In genomic region chr14:37056473-37056872, GRCh38 we compare ENCODE assay signal across 16 cellular contexts.
A peak's percentile ranks its signal among the peaks of the same experiment; 100 is the strongest.
DNase-seq lines count a peak whose midpoint lies in the region; ATAC-seq and TF ChIP-seq lines count a peak whose summit lies in the region.
"Had no signal": no experiment of that assay in that cellular context is flagged by ENCODE, and none has a peak within 500 bp of the region (broad histone marks: within the 10 kb centered on the region; RNA-seq: fewer than 3 reads in every experiment).

No MANE protein-coding gene starts in this region.

- no peak overlapping the region for H2BK15ac ChIP-seq in mesendoderm (replicated peaks; ENCODE audit: low read depth)

- no peak for ATAC-seq in HG03135 (IDR thresholded peaks at IDR 0.05; ENCODE audit: unreplicated experiment)
- no peak for ATAC-seq in HG02970 (IDR thresholded peaks at IDR 0.05; ENCODE audit: low FRiP score, unreplicated experiment)
- ATAC-seq: psoas muscle had no signal

- no CpG with 5 or more reads among the region's 3 CpGs for WGBS in mesendoderm (ENCODE audit: extremely low coverage, insufficient coverage, low lambda C conversion rate)

- no peak overlapping the region for H3K4me2 ChIP-seq in mesendoderm (ENCODE audit: low read length)
- H3K4me2 ChIP-seq: PC-9 had no signal

- no peak overlapping the region for H3K56ac ChIP-seq in mesendoderm (ENCODE audit: low read length)

- H3K4me1 ChIP-seq in mesendoderm (ENCODE audit: control insufficient read depth, low read depth, low read length), result no peaks in the 10 kb centered on the region
- H3K4me1 ChIP-seq: psoas muscle had no signal

- H3K79me1 ChIP-seq in mesendoderm (ENCODE audit: low read length), result no peaks in the 10 kb centered on the region

- no peak overlapping the region for H2BK120ac ChIP-seq in mesendoderm (ENCODE audit: low read depth, low read length)

- no peak overlapping the region for H2BK5ac ChIP-seq in mesendoderm (ENCODE audit: low read length)

- no peaks in the 10 kb centered on the region for H3K36me3 ChIP-seq in mesendoderm (ENCODE audit: control insufficient read depth, insufficient read depth, low read length)
- H3K36me3 ChIP-seq: cardiac muscle cell, thoracic aorta had no signal

- H4K5ac ChIP-seq in mesendoderm (ENCODE audit: low read length), result no peak overlapping the region

- H3K79me2 ChIP-seq in mesendoderm (ENCODE audit: control insufficient read depth, insufficient read depth, low read length), result no peaks in the 10 kb centered on the region

- H3K9ac ChIP-seq in mesendoderm (ENCODE audit: low read length), result no peak overlapping the region

- H3K18ac ChIP-seq in mesendoderm (ENCODE audit: low read length), result no peak overlapping the region

- no peak for TF ChIP-seq CTCF in choroid plexus epithelial cell (conservative IDR thresholded peaks at IDR 0.05; ENCODE audit: low read depth, low read length)

- H3K4ac ChIP-seq in mesendoderm (ENCODE audit: low read depth, low read length), result no peak overlapping the region

- H4K8ac ChIP-seq in mesendoderm (ENCODE audit: low read depth, low read length), result no peak overlapping the region

- DNase-seq in EL (peak; percentile 47), NCI-H226 (peak; percentile 9), choroid plexus epithelial cell (ENCODE audit: low read depth) (peak; percentile 97), mesendoderm (peak; percentile 62), NCI-H146 (lab: John Stamatoyannopoulos, UW) (no peak), NCI-H510A treated with DMSO at 0.1 percent for 48 hours (lab: John Stamatoyannopoulos, UW) (no peak)
- DNase-seq: activated CD4-positive, CD25-positive, alpha-beta regulatory T cell; activated naive CD4-positive, alpha-beta T cell treated with Interleukin-2 at 50 U/mL for 16 hours; head of caudate nucleus; NCI-H1436; PC-9; psoas muscle had no signal

- H2AK5ac ChIP-seq in mesendoderm (ENCODE audit: low read length), result no peak overlapping the region

- H3K4me3 ChIP-seq in choroid plexus epithelial cell (ENCODE audit: low read depth, low read length), result no peak overlapping the region
- no peak overlapping the region for H3K4me3 ChIP-seq in mesendoderm (ENCODE audit: low read length)
- H3K4me3 ChIP-seq: cardiac muscle cell, PC-9, psoas muscle, thoracic aorta had no signal

- no peak overlapping the region for H3K23ac ChIP-seq in mesendoderm (ENCODE audit: low read length)

- no peak overlapping the region for H3K27ac ChIP-seq in mesendoderm (ENCODE audit: low read depth, low read length)
- H3K27ac ChIP-seq: cardiac muscle cell, PC-9, psoas muscle, thoracic aorta had no signal

- no peaks in the 10 kb centered on the region for H3K27me3 ChIP-seq in mesendoderm (ENCODE audit: insufficient read depth, low read length, poor library complexity)
- H3K27me3 ChIP-seq: cardiac muscle cell had no signal

Comparison
In these comparisons a context has a peak if more than half of its experiments do, and no peak if none do; other contexts are left out.
1. DNase-seq: peak in EL (single experiment), NCI-H226 (single experiment), choroid plexus epithelial cell (single experiment) and mesendoderm (single experiment); none in NCI-H146 (single experiment) and NCI-H510A treated with DMSO at 0.1 percent for 48 hours (single experiment).